ENCODE assay signal across 23 cellular contexts in the genomic region with DNA sequence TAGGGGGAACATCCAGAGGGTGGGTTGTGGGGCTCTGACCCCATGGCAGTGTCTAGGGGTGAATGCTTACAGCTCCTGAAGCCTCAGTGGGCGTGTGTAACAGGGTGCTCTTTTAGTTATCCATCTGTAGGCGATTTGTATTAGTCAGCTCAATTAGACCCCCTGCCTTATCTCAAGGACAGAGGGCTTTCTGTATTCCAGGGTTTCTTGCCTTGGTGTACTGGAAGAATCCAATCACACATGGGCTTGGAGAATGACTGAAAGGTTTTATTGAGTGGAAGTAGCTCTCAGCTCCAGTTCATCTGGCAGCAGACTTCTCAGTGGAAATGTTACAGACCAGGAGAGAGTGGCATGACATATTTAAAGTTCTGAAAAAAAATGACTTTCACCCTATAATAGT.
"Had no signal": no experiment of that assay in that cellular context is flagged by ENCODE, and none has a peak within 500 bp of the region (broad histone marks: within the 10 kb centered on the region; RNA-seq: fewer than 3 reads in every experiment).

No MANE protein-coding gene starts in this region.

- H3K27me3 Mint-ChIP-seq: dendritic cell treated with granulocyte-macrophage colony-stimulating factor and Interleukin-4, amounts not matched to agents 40 ng/mL and 50 ng/mL, for 4 days; effector memory CD8-positive, alpha-beta T cell; naive thymus-derived CD4-positive, alpha-beta T cell had no signal

- ATAC-seq: effector memory CD8-positive, alpha-beta T cell; esophagus mucosa; gastroesophageal sphincter; heart right ventricle; left cardiac atrium; left lung; left ventricle myocardium superior; lower lobe of right lung; naive thymus-derived CD4-positive, alpha-beta T cell had no signal

- H3K36me3 Mint-ChIP-seq: immature natural killer cell; naive thymus-derived CD4-positive, alpha-beta T cell had no signal

- H3K4me3 Mint-ChIP-seq: dendritic cell treated with granulocyte-macrophage colony-stimulating factor and Interleukin-4, amounts not matched to agents 40 ng/mL and 50 ng/mL, for 4 days; effector memory CD8-positive, alpha-beta T cell; endodermal cell; immature natural killer cell; naive thymus-derived CD4-positive, alpha-beta T cell had no signal

- H3K27ac ChIP-seq: colonic mucosa, epithelial cell of prostate, esophagus squamous epithelium, gastroesophageal sphincter, heart right ventricle, left lung, lower lobe of right lung had no signal

- H3K36me3 ChIP-seq: colonic mucosa, esophagus squamous epithelium, gastroesophageal sphincter, heart right ventricle, left lung, lower lobe of right lung had no signal

- H3K4me1 Mint-ChIP-seq: endodermal cell; immature natural killer cell; naive thymus-derived CD4-positive, alpha-beta T cell had no signal

- H3K4me3 ChIP-seq: colonic mucosa, esophagus squamous epithelium, gastroesophageal sphincter, heart right ventricle, left lung, lower lobe of right lung had no signal

- H3K27me3 ChIP-seq: colonic mucosa, esophagus squamous epithelium, gastroesophageal sphincter, heart right ventricle, left lung had no signal

- DNase-seq: colonic mucosa; cortex of kidney; effector CD8-positive, alpha-beta T cell; effector memory CD8-positive, alpha-beta T cell; endodermal cell; erythroblast; esophagus squamous epithelium; foreskin fibroblast; heart right ventricle; hippocampal formation; immature natural killer cell; islet precursor cell; left cardiac atrium; left lung; left ventricle myocardium superior; lower lobe of right lung; mesenchymal stem cell; midbrain; naive thymus-derived CD4-positive, alpha-beta T cell had no signal

- H3K27ac Mint-ChIP-seq: dendritic cell treated with granulocyte-macrophage colony-stimulating factor and Interleukin-4, amounts not matched to agents 40 ng/mL and 50 ng/mL, for 4 days; effector memory CD8-positive, alpha-beta T cell; endodermal cell; immature natural killer cell; naive thymus-derived CD4-positive, alpha-beta T cell had no signal

- H3K4me1 ChIP-seq: colonic mucosa, esophagus squamous epithelium, gastroesophageal sphincter, heart right ventricle, left lung, lower lobe of right lung had no signal

- H3K9me3 ChIP-seq: colonic mucosa, esophagus squamous epithelium had no signal
